ENCODE assay signal across 7 cellular contexts in the genomic region with DNA sequence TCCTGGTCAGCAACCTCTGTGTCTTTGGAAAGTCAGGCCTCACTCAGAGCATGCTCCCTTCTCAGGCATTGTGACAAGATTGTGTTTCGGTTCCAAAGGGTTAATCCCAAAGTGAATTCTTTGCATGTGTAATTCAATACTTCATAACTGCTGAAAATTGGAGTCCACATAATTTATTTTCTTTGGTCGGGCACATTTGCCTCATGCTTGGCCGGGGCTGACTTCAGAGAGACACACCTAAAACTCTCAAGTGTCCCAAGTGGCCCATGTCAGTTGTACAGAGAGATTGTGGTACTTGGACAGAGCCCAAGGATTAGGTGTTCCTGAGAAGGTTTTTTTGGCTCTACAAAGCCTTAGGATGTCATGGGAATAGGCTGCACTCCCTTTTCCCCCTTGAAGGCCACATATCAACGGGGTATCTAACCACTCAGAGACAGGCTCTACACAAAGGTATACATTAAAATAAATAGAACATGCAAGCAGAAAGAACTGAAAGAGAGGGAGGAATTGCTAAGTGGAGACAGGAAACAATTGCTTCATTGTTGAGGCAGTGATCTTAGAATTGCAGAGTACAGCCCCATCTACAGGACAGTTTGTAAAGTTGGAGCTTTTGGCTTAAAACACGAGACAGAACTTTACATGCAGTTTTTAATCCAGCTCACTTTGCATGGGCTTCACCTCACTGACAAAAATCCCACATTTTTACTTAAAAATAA.
DNase-seq lines count a peak whose midpoint lies in the region; ATAC-seq and TF ChIP-seq lines count a peak whose summit lies in the region.

No MANE protein-coding gene starts in this region.

- H3K27ac ChIP-seq in SU-DHL-6 (ENCODE audit: low read depth, low read length) (peak overlapping the region; percentile 65), foreskin keratinocyte (no peak overlapping the region), osteoblast (ENCODE audit: low read depth, low read length) (peak overlapping the region; percentile 80)

- H2AFZ ChIP-seq in SU-DHL-6 (ENCODE audit: low read depth, low read length, severe bottlenecking), result peak overlapping the region; percentile 32
- H2AFZ ChIP-seq in osteoblast (ENCODE audit: low read length), result peak overlapping the region; percentile 85

- peak overlapping the region; percentile 47 for H3K4me2 ChIP-seq in SU-DHL-6 (ENCODE audit: low read depth, low read length, poor library complexity, severe bottlenecking)
- H3K4me2 ChIP-seq in osteoblast (ENCODE audit: insufficient read depth, low read length), result peak overlapping the region; percentile 81

- peak overlapping the region; percentile 20; the same call in 1 of the 2 replicates for H3K9ac ChIP-seq in SU-DHL-6 (ENCODE audit: low read length)

- H3K4me1 ChIP-seq in foreskin keratinocyte, result peaks cover 7% of the 10 kb centered on the region
- H3K4me1 ChIP-seq in osteoblast (ENCODE audit: insufficient read depth, low read length), result peaks cover 23% of the 10 kb centered on the region

- H3K4me3 ChIP-seq in NB4 (ENCODE audit: low read depth, low read length) (no peak overlapping the region), SU-DHL-6 (ENCODE audit: insufficient read depth, low read length, poor library complexity, severe bottlenecking) (no peak overlapping the region), osteoblast (ENCODE audit: insufficient read depth, low read length) (peak overlapping the region; percentile 41)

- no peak for TF ChIP-seq POLR2A in NB4 (IDR thresholded peaks at IDR 0.05; ENCODE audit: extremely low read depth, insufficient read length)

- H3K36me3 ChIP-seq in SU-DHL-6 (ENCODE audit: low read length), result no peaks in the 10 kb centered on the region
- H3K36me3 ChIP-seq in osteoblast (ENCODE audit: insufficient read depth, low read length), result no peaks in the 10 kb centered on the region

- H3K27me3 ChIP-seq in SU-DHL-6 (ENCODE audit: low read length) (no peaks in the 10 kb centered on the region), foreskin keratinocyte (no peaks in the 10 kb centered on the region), osteoblast (ENCODE audit: insufficient read depth, low read length) (no peaks in the 10 kb centered on the region)

- no peaks in the 10 kb centered on the region for H3K79me2 ChIP-seq in SU-DHL-6 (ENCODE audit: insufficient read depth, low read length)
- H3K79me2 ChIP-seq in osteoblast (ENCODE audit: insufficient read depth, low read length), result no peaks in the 10 kb centered on the region

- DNase-seq in NB4 (ENCODE audit: low read depth) (peak; percentile 89), foreskin keratinocyte (peak; percentile 37 to 65), osteoblast (ENCODE audit: insufficient read length, low spot score, missing footprints) (no peak)
- DNase-seq in activated naive CD4-positive, alpha-beta T cell (lab: John Stamatoyannopoulos, UW), result no peak

- ATAC-seq in GM18498 (IDR thresholded peaks at IDR 0.05; ENCODE audit: unreplicated experiment) (peak; percentile 37), HG02642 (IDR thresholded peaks at IDR 0.05; ENCODE audit: poor library complexity, unreplicated experiment) (peak; percentile 27), foreskin keratinocyte (peak; percentile 80)

- H4K20me1 ChIP-seq in SU-DHL-6 (ENCODE audit: low read depth, low read length), result no peaks in the 10 kb centered on the region
- H4K20me1 ChIP-seq in osteoblast (ENCODE audit: insufficient read depth, low read length), result no peaks in the 10 kb centered on the region

- H3K9me2 ChIP-seq in SU-DHL-6 (replicated peaks; ENCODE audit: insufficient read depth, low read length), result no peaks in the 10 kb centered on the region

- H3F3A ChIP-seq in SU-DHL-6 (ENCODE audit: insufficient read depth), result no peaks in the 10 kb centered on the region

- TF ChIP-seq CTCF in NB4 (IDR thresholded peaks at IDR 0.05; ENCODE audit: low read depth, low read length) (peak; percentile 68), SU-DHL-6 (IDR thresholded peaks at IDR 0.05; ENCODE audit: insufficient read depth, low read length, poor library complexity, severe bottlenecking) (peak; percentile 34), foreskin keratinocyte (conservative IDR thresholded peaks at IDR 0.05) (peak; percentile 84), osteoblast (IDR thresholded peaks at IDR 0.05; ENCODE audit: extremely low read depth, low read depth, low read length) (peak; percentile 77)

- H3K9me3 ChIP-seq in SU-DHL-6 (ENCODE audit: insufficient read depth, low read length) (no peaks in the 10 kb centered on the region), osteoblast (ENCODE audit: low read depth, low read length) (no peaks in the 10 kb centered on the region)

Comparison
In these comparisons a context has a peak if more than half of its experiments do, and no peak if none do; other contexts are left out.
1. ATAC-seq: peak in every context shown above with its lines; median percentile 80 in foreskin keratinocyte; 37 in GM18498; 27 in HG02642.
2. DNase-seq: peak in NB4 (single experiment) and foreskin keratinocyte (2 of 2); none in osteoblast (single experiment) and activated naive CD4-positive, alpha-beta T cell (0 of 4).
3. CTCF ChIP-seq: peak in every context shown above with its lines; median percentile 84 in foreskin keratinocyte; 77 in osteoblast; 68 in NB4; 34 in SU-DHL-6.